24 cellular contexts compared by ENCODE assay signal in the genomic region with DNA sequence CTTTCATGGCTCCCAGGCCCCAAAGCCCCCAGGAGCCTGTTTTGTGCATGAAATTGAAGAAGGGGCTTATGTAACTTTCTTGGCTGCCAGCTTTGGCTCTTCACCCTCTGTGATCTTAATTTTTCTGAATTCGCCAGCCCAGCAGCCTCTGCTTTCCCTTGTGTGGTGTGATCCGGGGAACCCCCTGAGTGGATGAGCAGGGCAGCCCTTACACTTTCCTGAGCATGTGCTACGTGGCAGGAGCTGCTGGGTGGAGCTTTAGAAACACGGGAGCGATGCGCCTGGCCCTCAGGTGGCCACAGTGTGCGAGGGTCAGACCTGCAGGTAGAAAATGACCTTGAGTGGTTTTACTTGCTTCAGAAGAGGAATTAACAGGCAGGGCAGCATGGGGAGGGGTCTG.
"Had no signal": no experiment of that assay in that cellular context is flagged by ENCODE, and none has a peak within 500 bp of the region (broad histone marks: within the 10 kb centered on the region; RNA-seq: fewer than 3 reads in every experiment).

No MANE protein-coding gene starts in this region.

- H3K9me3 Mint-ChIP-seq: activated CD4-positive, alpha-beta memory T cell treated with anti-CD3 and anti-CD28 coated beads, Interleukin-2, amount 10 ng/mL, durations not matched to agents 7 days and 5 days; activated naive CD4-positive, alpha-beta T cell treated with anti-CD3 and anti-CD28 coated beads, Interleukin-2, amount 10 ng/mL, durations not matched to agents 7 days and 5 days; activated naive CD8-positive, alpha-beta T cell treated with anti-CD3 and anti-CD28 coated beads, Interleukin-2, amount 50 U/mL, for 24 hours; activated T-cell treated with anti-CD3 and anti-CD28 coated beads, Interleukin-2, amount 50 U/mL, for 24 hours; effector memory CD8-positive, alpha-beta T cell; mesothelial cell of epicardium; natural killer cell treated with Interleukin-12 subunit alpha and Interleukin-12 subunit beta and Interleukin-15 and Interleukin-18, amount 100 ng/mL, for 72 hours had no signal

- H3K27ac ChIP-seq: spleen had no signal

- H3K27ac Mint-ChIP-seq: activated CD4-positive, alpha-beta memory T cell treated with anti-CD3 and anti-CD28 coated beads, Interleukin-2, amount 10 ng/mL, durations not matched to agents 7 days and 5 days; activated naive CD4-positive, alpha-beta T cell treated with anti-CD3 and anti-CD28 coated beads, Interleukin-2, amount 10 ng/mL, durations not matched to agents 7 days and 5 days; activated naive CD8-positive, alpha-beta T cell treated with anti-CD3 and anti-CD28 coated beads, Interleukin-2, amount 50 U/mL, for 24 hours; activated T-cell treated with anti-CD3 and anti-CD28 coated beads, Interleukin-2, amount 50 U/mL, for 24 hours; effector memory CD8-positive, alpha-beta T cell; mesothelial cell of epicardium; natural killer cell treated with Interleukin-12 subunit alpha and Interleukin-12 subunit beta and Interleukin-15 and Interleukin-18, amount 100 ng/mL, for 72 hours had no signal

- H3K9me3 ChIP-seq: SK-N-SH, spleen, testis had no signal

- H3K27me3 Mint-ChIP-seq: activated CD4-positive, alpha-beta memory T cell treated with anti-CD3 and anti-CD28 coated beads, Interleukin-2, amount 10 ng/mL, durations not matched to agents 7 days and 5 days; activated naive CD4-positive, alpha-beta T cell treated with anti-CD3 and anti-CD28 coated beads, Interleukin-2, amount 10 ng/mL, durations not matched to agents 7 days and 5 days; activated naive CD8-positive, alpha-beta T cell treated with anti-CD3 and anti-CD28 coated beads, Interleukin-2, amount 50 U/mL, for 24 hours; activated T-cell treated with anti-CD3 and anti-CD28 coated beads, Interleukin-2, amount 50 U/mL, for 24 hours; effector memory CD8-positive, alpha-beta T cell; natural killer cell treated with Interleukin-12 subunit alpha and Interleukin-12 subunit beta and Interleukin-15 and Interleukin-18, amount 100 ng/mL, for 72 hours had no signal

- H3K27me3 ChIP-seq: spleen, testis had no signal

- ATAC-seq: activated naive CD8-positive, alpha-beta T cell treated with anti-CD3 and anti-CD28 coated beads, Interleukin-2, amount 50 U/mL, for 24 hours; effector memory CD8-positive, alpha-beta T cell; left lobe of liver; natural killer cell treated with Interleukin-12 subunit alpha and Interleukin-12 subunit beta and Interleukin-15 and Interleukin-18, amount 100 ng/mL, for 72 hours had no signal

- H3K4me3 Mint-ChIP-seq: activated CD4-positive, alpha-beta memory T cell treated with anti-CD3 and anti-CD28 coated beads, Interleukin-2, amount 10 ng/mL, durations not matched to agents 7 days and 5 days; activated naive CD4-positive, alpha-beta T cell treated with anti-CD3 and anti-CD28 coated beads, Interleukin-2, amount 10 ng/mL, durations not matched to agents 7 days and 5 days; activated naive CD8-positive, alpha-beta T cell treated with anti-CD3 and anti-CD28 coated beads, Interleukin-2, amount 50 U/mL, for 24 hours; activated T-cell treated with anti-CD3 and anti-CD28 coated beads, Interleukin-2, amount 50 U/mL, for 24 hours; effector memory CD8-positive, alpha-beta T cell; mesothelial cell of epicardium; natural killer cell treated with Interleukin-12 subunit alpha and Interleukin-12 subunit beta and Interleukin-15 and Interleukin-18, amount 100 ng/mL, for 72 hours had no signal

- H3K4me3 ChIP-seq: spleen, testis had no signal

- DNase-seq: activated CD4-positive, alpha-beta memory T cell treated with anti-CD3 and anti-CD28 coated beads, Interleukin-2, amount 10 ng/mL, durations not matched to agents 7 days and 5 days; activated CD4-positive, alpha-beta T cell treated with anti-CD3 and anti-CD28 coated beads for 48 hours; activated CD4-positive, CD25-positive, alpha-beta regulatory T cell; activated naive CD4-positive, alpha-beta T cell treated with anti-CD3 and anti-CD28 coated beads, Interleukin-2, amount 10 ng/mL, durations not matched to agents 7 days and 5 days; activated naive CD8-positive, alpha-beta T cell treated with anti-CD3 and anti-CD28 coated beads, Interleukin-2, amount 50 U/mL, for 24 hours; activated T-cell treated with anti-CD3 and anti-CD28 coated beads, Interleukin-2, amount 50 U/mL, for 24 hours; aorta; cerebellar nuclear complex; dermis blood vessel endothelial cell; effector memory CD8-positive, alpha-beta T cell; foreskin fibroblast; glutamatergic neuron; hypothalamus; islet precursor cell; occipital lobe; SK-N-SH; spleen; stimulated activated CD4-positive, alpha-beta T cell treated with anti-CD3 and anti-CD28 coated beads, Interleukin-4, amount 100 ng/mL, for 4 hours; stimulated activated naive CD4-positive, alpha-beta T cell treated with Interleukin-2 at 50 U/mL for 16 hours; T-helper 9 cell; testis had no signal
